1 cellular context compared by ENCODE assay signal in genomic region chr1:113898243-113898814, GRCh38.
TF ChIP-seq lines count a peak whose summit lies in the region.

No MANE protein-coding gene starts in this region.

TF ChIP-seq in SK-N-SH treated with all-trans-retinoic acid at 6 μM for 48 hours, 23 proteins besides CTCF, POLR2A, EP300 and RAD21 (continued from another document):
- TF ChIP-seq TSHZ2 (CRISPR knock-in tag; IDR thresholded peaks at IDR 0.05) (no peak), SNAI2 (CRISPR knock-in tag; IDR thresholded peaks at IDR 0.05) (no peak), OSR1 (CRISPR knock-in tag; IDR thresholded peaks at IDR 0.05) (no peak), ZFP30 (CRISPR knock-in tag; IDR thresholded peaks at IDR 0.05) (no peak)
